Comparison of ENCODE assay signal across 2 cellular contexts in the genomic region with DNA sequence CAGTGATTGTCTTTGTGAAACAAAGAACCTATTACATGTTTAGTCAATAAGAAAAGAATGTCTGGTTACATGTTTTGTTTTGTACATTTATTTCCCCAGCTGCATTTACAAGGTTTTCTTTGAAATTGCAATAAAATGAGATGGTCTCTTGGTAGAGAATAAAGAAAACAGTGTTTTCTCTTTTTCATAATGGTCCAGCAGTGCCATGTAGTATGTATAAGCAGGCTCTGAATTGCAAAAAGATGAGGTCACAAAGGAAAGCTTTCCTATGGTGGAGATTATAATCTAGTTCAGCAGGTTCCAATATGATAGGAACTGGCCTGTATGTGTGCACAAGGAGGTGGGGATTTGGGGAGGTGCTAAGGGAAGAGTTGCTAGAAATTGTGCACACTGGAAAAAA.
TF ChIP-seq lines count a peak whose summit lies in the region.

No MANE protein-coding gene starts in this region.

TF ChIP-seq in SK-N-SH, 30 proteins besides CTCF, POLR2A, EP300 and RAD21:
- no peak for TF ChIP-seq USF1 (IDR thresholded peaks at IDR 0.05; ENCODE audit: borderline replicate concordance, low read depth)
- no peak for TF ChIP-seq ZBTB33 (IDR thresholded peaks at IDR 0.05; ENCODE audit: borderline replicate concordance, low read depth)
- no peak for TF ChIP-seq MXI1 (IDR thresholded peaks at IDR 0.05; ENCODE audit: low read depth, low read length)
- TF ChIP-seq GABPA (IDR thresholded peaks at IDR 0.05; ENCODE audit: low read depth), result no peak
- no peak for TF ChIP-seq TEAD4 (IDR thresholded peaks at IDR 0.05; ENCODE audit: borderline replicate concordance, insufficient read depth)
- TF ChIP-seq, protein P1, sequence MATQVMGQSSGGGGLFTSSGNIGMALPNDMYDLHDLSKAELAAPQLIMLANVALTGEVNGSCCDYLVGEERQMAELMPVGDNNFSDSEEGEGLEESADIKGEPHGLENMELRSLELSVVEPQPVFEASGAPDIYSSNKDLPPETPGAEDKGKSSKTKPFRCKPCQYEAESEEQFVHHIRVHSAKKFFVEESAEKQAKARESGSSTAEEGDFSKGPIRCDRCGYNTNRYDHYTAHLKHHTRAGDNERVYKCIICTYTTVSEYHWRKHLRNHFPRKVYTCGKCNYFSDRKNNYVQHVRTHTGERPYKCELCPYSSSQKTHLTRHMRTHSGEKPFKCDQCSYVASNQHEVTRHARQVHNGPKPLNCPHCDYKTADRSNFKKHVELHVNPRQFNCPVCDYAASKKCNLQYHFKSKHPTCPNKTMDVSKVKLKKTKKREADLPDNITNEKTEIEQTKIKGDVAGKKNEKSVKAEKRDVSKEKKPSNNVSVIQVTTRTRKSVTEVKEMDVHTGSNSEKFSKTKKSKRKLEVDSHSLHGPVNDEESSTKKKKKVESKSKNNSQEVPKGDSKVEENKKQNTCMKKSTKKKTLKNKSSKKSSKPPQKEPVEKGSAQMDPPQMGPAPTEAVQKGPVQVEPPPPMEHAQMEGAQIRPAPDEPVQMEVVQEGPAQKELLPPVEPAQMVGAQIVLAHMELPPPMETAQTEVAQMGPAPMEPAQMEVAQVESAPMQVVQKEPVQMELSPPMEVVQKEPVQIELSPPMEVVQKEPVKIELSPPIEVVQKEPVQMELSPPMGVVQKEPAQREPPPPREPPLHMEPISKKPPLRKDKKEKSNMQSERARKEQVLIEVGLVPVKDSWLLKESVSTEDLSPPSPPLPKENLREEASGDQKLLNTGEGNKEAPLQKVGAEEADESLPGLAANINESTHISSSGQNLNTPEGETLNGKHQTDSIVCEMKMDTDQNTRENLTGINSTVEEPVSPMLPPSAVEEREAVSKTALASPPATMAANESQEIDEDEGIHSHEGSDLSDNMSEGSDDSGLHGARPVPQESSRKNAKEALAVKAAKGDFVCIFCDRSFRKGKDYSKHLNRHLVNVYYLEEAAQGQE (IDR thresholded peaks at IDR 0.05; ENCODE audit: low read depth, low read length), result no peak
- no peak for TF ChIP-seq TCF12 (IDR thresholded peaks at IDR 0.05)
- TF ChIP-seq RCOR1 (IDR thresholded peaks at IDR 0.05; ENCODE audit: low read length), result no peak
- no peak for TF ChIP-seq CHD2 (IDR thresholded peaks at IDR 0.05; ENCODE audit: low read length, partially characterized antibody)
- no peak for TF ChIP-seq ELF1 (IDR thresholded peaks at IDR 0.05)
- TF ChIP-seq, protein P2, sequence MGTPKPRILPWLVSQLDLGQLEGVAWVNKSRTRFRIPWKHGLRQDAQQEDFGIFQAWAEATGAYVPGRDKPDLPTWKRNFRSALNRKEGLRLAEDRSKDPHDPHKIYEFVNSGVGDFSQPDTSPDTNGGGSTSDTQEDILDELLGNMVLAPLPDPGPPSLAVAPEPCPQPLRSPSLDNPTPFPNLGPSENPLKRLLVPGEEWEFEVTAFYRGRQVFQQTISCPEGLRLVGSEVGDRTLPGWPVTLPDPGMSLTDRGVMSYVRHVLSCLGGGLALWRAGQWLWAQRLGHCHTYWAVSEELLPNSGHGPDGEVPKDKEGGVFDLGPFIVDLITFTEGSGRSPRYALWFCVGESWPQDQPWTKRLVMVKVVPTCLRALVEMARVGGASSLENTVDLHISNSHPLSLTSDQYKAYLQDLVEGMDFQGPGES (IDR thresholded peaks at IDR 0.05; ENCODE audit: low read depth, low read length), result no peak
- no peak for TF ChIP-seq RFX5 (IDR thresholded peaks at IDR 0.05; ENCODE audit: low read length)
- TF ChIP-seq YY1 (IDR thresholded peaks at IDR 0.05; ENCODE audit: low read depth), result no peak
- TF ChIP-seq FOSL2 (IDR thresholded peaks at IDR 0.05; ENCODE audit: borderline replicate concordance, low read depth), result no peak
- no peak for TF ChIP-seq POLR2AphosphoS5 (IDR thresholded peaks at IDR 0.05; ENCODE audit: low read depth, low read length)
- no peak for TF ChIP-seq NFIC (IDR thresholded peaks at IDR 0.05; ENCODE audit: borderline replicate concordance)
- no peak for TF ChIP-seq RXRA (IDR thresholded peaks at IDR 0.05; ENCODE audit: borderline replicate concordance, low read depth)
- TF ChIP-seq GATA2 (CRISPR knock-in tag; IDR thresholded peaks at IDR 0.05), result no peak
- TF ChIP-seq, protein P3, sequence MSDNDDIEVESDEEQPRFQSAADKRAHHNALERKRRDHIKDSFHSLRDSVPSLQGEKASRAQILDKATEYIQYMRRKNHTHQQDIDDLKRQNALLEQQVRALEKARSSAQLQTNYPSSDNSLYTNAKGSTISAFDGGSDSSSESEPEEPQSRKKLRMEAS (IDR thresholded peaks at IDR 0.05; ENCODE audit: low read depth), result no peak

TF ChIP-seq in SK-N-SH treated with all-trans-retinoic acid at 6 μM for 48 hours, 23 proteins besides CTCF, POLR2A, EP300 and RAD21:
- no peak for TF ChIP-seq PATZ1 (CRISPR knock-in tag; IDR thresholded peaks at IDR 0.05; ENCODE audit: borderline replicate concordance)
- no peak for TF ChIP-seq ESRRG (CRISPR knock-in tag; IDR thresholded peaks at IDR 0.05)
- TF ChIP-seq ZFP30 (CRISPR knock-in tag; IDR thresholded peaks at IDR 0.05), result no peak
- no peak for TF ChIP-seq ZNF8 (CRISPR knock-in tag; IDR thresholded peaks at IDR 0.05)
- TF ChIP-seq ISL1 (CRISPR knock-in tag; IDR thresholded peaks at IDR 0.05), result no peak
- TF ChIP-seq CSRNP3 (CRISPR knock-in tag; IDR thresholded peaks at IDR 0.05), result no peak
- TF ChIP-seq, protein P4, sequence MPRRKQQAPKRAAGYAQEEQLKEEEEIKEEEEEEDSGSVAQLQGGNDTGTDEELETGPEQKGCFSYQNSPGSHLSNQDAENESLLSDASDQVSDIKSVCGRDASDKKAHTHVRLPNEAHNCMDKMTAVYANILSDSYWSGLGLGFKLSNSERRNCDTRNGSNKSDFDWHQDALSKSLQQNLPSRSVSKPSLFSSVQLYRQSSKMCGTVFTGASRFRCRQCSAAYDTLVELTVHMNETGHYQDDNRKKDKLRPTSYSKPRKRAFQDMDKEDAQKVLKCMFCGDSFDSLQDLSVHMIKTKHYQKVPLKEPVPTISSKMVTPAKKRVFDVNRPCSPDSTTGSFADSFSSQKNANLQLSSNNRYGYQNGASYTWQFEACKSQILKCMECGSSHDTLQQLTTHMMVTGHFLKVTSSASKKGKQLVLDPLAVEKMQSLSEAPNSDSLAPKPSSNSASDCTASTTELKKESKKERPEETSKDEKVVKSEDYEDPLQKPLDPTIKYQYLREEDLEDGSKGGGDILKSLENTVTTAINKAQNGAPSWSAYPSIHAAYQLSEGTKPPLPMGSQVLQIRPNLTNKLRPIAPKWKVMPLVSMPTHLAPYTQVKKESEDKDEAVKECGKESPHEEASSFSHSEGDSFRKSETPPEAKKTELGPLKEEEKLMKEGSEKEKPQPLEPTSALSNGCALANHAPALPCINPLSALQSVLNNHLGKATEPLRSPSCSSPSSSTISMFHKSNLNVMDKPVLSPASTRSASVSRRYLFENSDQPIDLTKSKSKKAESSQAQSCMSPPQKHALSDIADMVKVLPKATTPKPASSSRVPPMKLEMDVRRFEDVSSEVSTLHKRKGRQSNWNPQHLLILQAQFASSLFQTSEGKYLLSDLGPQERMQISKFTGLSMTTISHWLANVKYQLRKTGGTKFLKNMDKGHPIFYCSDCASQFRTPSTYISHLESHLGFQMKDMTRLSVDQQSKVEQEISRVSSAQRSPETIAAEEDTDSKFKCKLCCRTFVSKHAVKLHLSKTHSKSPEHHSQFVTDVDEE (CRISPR knock-in tag; IDR thresholded peaks at IDR 0.05), result no peak
- TF ChIP-seq OSR1 (CRISPR knock-in tag; IDR thresholded peaks at IDR 0.05), result no peak
- no peak for TF ChIP-seq GLIS3 (CRISPR knock-in tag; IDR thresholded peaks at IDR 0.05)
- no peak for TF ChIP-seq TCF4 (CRISPR knock-in tag; IDR thresholded peaks at IDR 0.05; ENCODE audit: borderline replicate concordance)
- no peak for TF ChIP-seq CSDC2 (CRISPR knock-in tag; IDR thresholded peaks at IDR 0.05)
- no peak for TF ChIP-seq CREB5 (CRISPR knock-in tag; IDR thresholded peaks at IDR 0.05; ENCODE audit: low read depth)
- no peak for TF ChIP-seq ZFP3 (CRISPR knock-in tag; IDR thresholded peaks at IDR 0.05)
- TF ChIP-seq ZC3H10 (CRISPR knock-in tag; IDR thresholded peaks at IDR 0.05), result no peak
- no peak for TF ChIP-seq RARB (CRISPR knock-in tag; IDR thresholded peaks at IDR 0.05)
